In the genomic region with DNA sequence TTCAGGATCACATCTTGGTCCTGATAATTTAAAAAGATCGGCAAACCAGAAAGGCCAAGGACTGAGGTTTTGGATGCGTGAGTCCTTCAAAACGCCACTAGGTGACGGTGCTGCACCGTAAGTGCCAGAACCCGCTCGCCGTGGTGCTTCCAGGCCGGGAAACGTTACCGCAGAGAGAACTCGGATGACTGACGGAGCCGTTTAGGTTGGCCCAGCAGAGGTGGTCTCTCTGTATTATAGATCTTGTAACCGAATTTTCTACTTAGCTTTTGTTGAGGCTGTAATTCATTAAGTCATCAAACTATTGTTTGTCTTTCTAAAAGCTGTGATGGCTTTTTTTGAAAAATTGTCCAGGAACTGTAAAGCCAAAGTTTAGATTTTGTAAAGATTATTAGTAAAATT, we compare ENCODE assay signal across 1 cellular context.
TF ChIP-seq lines count a peak whose summit lies in the region.

No MANE protein-coding gene starts in this region.

TF ChIP-seq in GM12878, 131 proteins besides CTCF, POLR2A, EP300 and RAD21 (continued from another document):
- TF ChIP-seq SMARCA5 (IDR thresholded peaks at IDR 0.05) (0 out of 2 replicates have a peak, but pooled peaks have one; percentile 22), YY1 (IDR thresholded peaks at IDR 0.05; ENCODE audit: low read depth, low read length) (0 out of 2 replicates have a peak, but pooled peaks have one; percentile 14), DPF2 (IDR thresholded peaks at IDR 0.05) (no peak)
TF ChIP-seq in GM12878: peak in this region for 5.
